25 cellular contexts compared by ENCODE assay signal in the genomic region with DNA sequence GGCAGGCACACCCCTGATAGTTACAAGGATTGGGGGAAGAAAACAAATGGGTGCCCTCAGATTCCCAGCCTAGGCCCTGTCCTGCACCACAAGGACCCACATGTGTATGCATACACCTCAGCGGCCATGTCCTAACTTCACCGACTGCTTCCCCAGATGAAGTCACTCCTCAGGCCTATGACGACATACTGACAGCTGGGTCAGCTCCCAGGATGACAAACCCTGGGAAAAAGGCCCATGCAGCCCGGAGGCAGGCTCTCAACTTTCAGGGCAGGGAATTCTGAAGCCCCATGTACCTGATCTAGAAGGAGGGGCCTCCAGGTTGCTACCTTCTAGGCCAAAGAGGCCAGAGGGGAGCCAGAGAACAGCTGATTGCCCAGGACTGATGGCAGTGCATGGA. TPM values are rescaled to one million over a fixed set of nuclear protein-coding genes. Genes with fewer than 3 reads are reported as not detected.
DNase-seq lines count a peak whose midpoint lies in the region; ATAC-seq, FAIRE-seq and TF ChIP-seq lines count a peak whose summit lies in the region.
"Had no signal": no experiment of that assay in that cellular context is flagged by ENCODE, and none has a peak within 500 bp of the region (broad histone marks: within the 10 kb centered on the region; RNA-seq: fewer than 3 reads in every experiment).

No MANE protein-coding gene starts in this region.

- in situ Hi-C loops in HepG2 (cut with HindIII; ENCODE audit: extremely low pct_ligation_motif_present, low pct_unique_long_range_greater_than_20kb) = loop anchor here (5.0 kb wide), 1 partner anchor 289 kb away; no protein-coding TSS in a partner anchor

- DNase-seq in HepG2 (ENCODE audit: low spot score) (no peak), right lobe of liver (no peak), cardiac fibroblast (ENCODE audit: low read depth in 2 of 2) (peak; percentile 17 to 21), islet precursor cell (peak; percentile 59), germinal center (ENCODE audit: low spot score) (no peak), Right ventricle myocardium superior (no peak), glutamatergic neuron (no peak)
- DNase-seq: Caco-2; CD8-positive, alpha-beta T cell; EL; GF-D8; MM.1S; NCI-H2029; NCI-H446 treated with DMSO at 0.1 percent for 48 hours; NCI-H526; SIG-M5; SK-N-SH had no signal

- TF ChIP-seq EP300 in HepG2 (IDR thresholded peaks at IDR 0.05; ENCODE audit: low read depth in 2 of 2, low read length in 2 of 2) = no peak
- no peak for TF ChIP-seq EP300 in HepG2 (CRISPR knock-in tag; IDR thresholded peaks at IDR 0.05; ENCODE audit: borderline replicate concordance)

- CTCF ChIA-PET in HepG2 (lab: Yijun Ruan, JAX; ENCODE audit: low intra/inter-chr PET ratio, low total read pairs) = no interaction called here

- no peaks in the 10 kb centered on the region for H3K79me2 ChIP-seq in HepG2 (ENCODE audit: insufficient read depth, low read length)

- WGBS in HepG2 (ENCODE audit: low lambda C conversion rate) = 60% methylated on average over 3 of the region's 4 CpGs
- WGBS in right lobe of liver (ENCODE audit: insufficient coverage, low coverage, low lambda C conversion rate, missing lambda C conversion rate) = 0% methylated on average over 1 of the region's 4 CpGs

- no peak for ATAC-seq in HepG2
- ATAC-seq in right lobe of liver = no peak
- ATAC-seq in Right ventricle myocardium superior (ENCODE audit: poor library complexity) = no peak
- no peak for ATAC-seq in GM21367 (IDR thresholded peaks at IDR 0.05; ENCODE audit: unreplicated experiment)
- ATAC-seq: CD8-positive, alpha-beta T cell had no signal

- H3K4me1 Mint-ChIP-seq in glutamatergic neuron (ENCODE audit: low read depth, unreplicated experiment) = no peaks in the 10 kb centered on the region
- H3K4me1 Mint-ChIP-seq: B cell had no signal

- TF ChIP-seq CTCF in HepG2 (CRISPR knock-in tag; IDR thresholded peaks at IDR 0.05) = no peak
- TF ChIP-seq CTCF in right lobe of liver (IDR thresholded peaks at IDR 0.05) = no peak
- no peak for TF ChIP-seq CTCF in cardiac fibroblast (IDR thresholded peaks at IDR 0.05; ENCODE audit: low read depth, low read length)
- TF ChIP-seq CTCF in glutamatergic neuron (IDR thresholded peaks at IDR 0.05; ENCODE audit: partially characterized antibody, unreplicated experiment) = no peak

- no peaks in the 10 kb centered on the region for H3K9me3 ChIP-seq in HepG2 (ENCODE audit: low read length)
- H3K9me3 ChIP-seq in right lobe of liver = no peaks in the 10 kb centered on the region
- H3K9me3 ChIP-seq: SK-N-SH had no signal

- H3K9me3 Mint-ChIP-seq in glutamatergic neuron (ENCODE audit: unreplicated experiment) = no peaks in the 10 kb centered on the region
- H3K9me3 Mint-ChIP-seq: CD8-positive, alpha-beta T cell had no signal

- H3K36me3 ChIP-seq in HepG2 (replicated peaks in 1 of 2; ENCODE audit: control insufficient read depth in 1 of 2, insufficient read depth in 2 of 2, low read length in 2 of 2) (no peaks in the 10 kb centered on the region), right lobe of liver (no peaks in the 10 kb centered on the region)

- H3K4me2 ChIP-seq in HepG2 (ENCODE audit: low read depth, low read length) = no peak overlapping the region
- H3K4me2 ChIP-seq: KMS-11, SK-N-SH had no signal

- H2AFZ ChIP-seq in HepG2 (ENCODE audit: low read length) = no peak overlapping the region

- H3K27me3 ChIP-seq in HepG2 (ENCODE audit: control insufficient read depth in 1 of 2, insufficient read depth in 2 of 2, low read length in 2 of 2) (no peaks in the 10 kb centered on the region), right lobe of liver (no peaks in the 10 kb centered on the region)

- H3K27ac Mint-ChIP-seq in glutamatergic neuron (ENCODE audit: unreplicated experiment) = no peak overlapping the region
- H3K27ac Mint-ChIP-seq: B cell; CD8-positive, alpha-beta T cell had no signal

- H3K4me1 ChIP-seq in HepG2 (ENCODE audit: insufficient read depth, low read length) (peaks cover 69% of the 10 kb centered on the region), right lobe of liver (no peaks in the 10 kb centered on the region)

- POLR2A ChIA-PET in HepG2 (lab: Yijun Ruan, JAX) = interaction anchor here (0.7 kb wide), 1 partner anchor 411 kb away, joined by 3 read pairs; a partner anchor contains a TSS

- H3K4me3 ChIP-seq in HepG2 (replicated peaks in 1 of 3; ENCODE audit: insufficient read depth in 1 of 3, low read depth in 2 of 3, low read length in 3 of 3) (no peak overlapping the region), right lobe of liver (no peak overlapping the region), cardiac fibroblast (replicated peaks in 1 of 2; ENCODE audit: low read depth in 2 of 2, low read length in 2 of 2) (no peak overlapping the region)

- intact Hi-C loops in HepG2 (cut with micrococcal nuclease; ENCODE audit: unreplicated experiment) (no loop called here), right lobe of liver (cut with DNase I) (loop anchor here (10.0 kb wide), 1 partner anchor 292 kb away; no protein-coding TSS in a partner anchor), Right ventricle myocardium superior (cut with DNase I) (no loop called here)

- H3K36me3 Mint-ChIP-seq in glutamatergic neuron (ENCODE audit: unreplicated experiment) = no peaks in the 10 kb centered on the region
- H3K36me3 Mint-ChIP-seq: CD8-positive, alpha-beta T cell had no signal

- no peak for TF ChIP-seq RAD21 in HepG2 (CRISPR knock-in tag; IDR thresholded peaks at IDR 0.05)

- no peak overlapping the region for H3K4me3 Mint-ChIP-seq in glutamatergic neuron (ENCODE audit: unreplicated experiment)
- H3K4me3 Mint-ChIP-seq: B cell; CD8-positive, alpha-beta T cell had no signal

- no peak for FAIRE-seq in HepG2 (lab: Jason Lieb, UNC)
- FAIRE-seq: GM12891, H54, HTR-8/SVneo had no signal

- no peak overlapping the region for H3K9ac ChIP-seq in HepG2 (ENCODE audit: insufficient read depth, low read depth, low read length)
- H3K9ac ChIP-seq: KMS-11, SK-N-SH had no signal

- H3K27ac ChIP-seq in HepG2 (ENCODE audit: extremely low read length, insufficient read depth, low read length) = no peak overlapping the region
- no peak overlapping the region for H3K27ac ChIP-seq in right lobe of liver
- H3K27ac ChIP-seq: 22Rv1, C4-2B, KMS-11 had no signal

- no peaks in the 10 kb centered on the region for H4K20me1 ChIP-seq in HepG2 (ENCODE audit: insufficient read depth, low read length)

- no peaks in the 10 kb centered on the region for H3K27me3 Mint-ChIP-seq in glutamatergic neuron (ENCODE audit: unreplicated experiment)
- H3K27me3 Mint-ChIP-seq: B cell had no signal

- TF ChIP-seq POLR2A in HepG2 (IDR thresholded peaks at IDR 0.05; ENCODE audit: insufficient read depth in 1 of 2, low read depth in 2 of 2, low read length in 2 of 2) (no peak), right lobe of liver (IDR thresholded peaks at IDR 0.05) (no peak)

- no TSS peak for BruUV-seq in HepG2 (replicated peaks; lab: Mats Ljungman, UMichigan)

TF ChIP-seq in HepG2, 621 proteins besides CTCF, POLR2A, EP300 and RAD21:
- peak; percentile 61; the same call in 1 of the 2 replicates for TF ChIP-seq ZBTB21 (CRISPR knock-in tag; IDR thresholded peaks at IDR 0.05)
- TF ChIP-seq CEBPB (IDR thresholded peaks at IDR 0.05; ENCODE audit: borderline replicate concordance, low read depth, low read length) = peak; percentile 79
- peak; percentile 63 for TF ChIP-seq CREB1 (IDR thresholded peaks at IDR 0.05)
- no peak for TF ChIP-seq CREB1 (CRISPR knock-in tag; IDR thresholded peaks at IDR 0.05)
- 0 out of 2 replicates have a peak, but pooled peaks have one; percentile 12 for TF ChIP-seq ATF7 (IDR thresholded peaks at IDR 0.05)
- TF ChIP-seq ATF7 (CRISPR knock-in tag; IDR thresholded peaks at IDR 0.05) = no peak
- no peak for TF ChIP-seq FOXJ3 (CRISPR knock-in tag; IDR thresholded peaks at IDR 0.05; ENCODE audit: borderline replicate concordance)
- TF ChIP-seq RARA (CRISPR knock-in tag; IDR thresholded peaks at IDR 0.05) = no peak

RNA-seq across cellular contexts. Expression of a gene that starts 11.0 kb away (rescaled TPM):
- 4.5 and 5.3 TPM in 2 replicates for total RNA-seq in HepG2 (2016; rRNA removed; fragmentation: Illumina TruSeq; extraction: Trizol)
- total RNA-seq in HepG2 (2016; cell fraction: cytosol; rRNA removed; fragmentation: Illumina TruSeq; extraction: Trizol; ENCODE audit: low read depth) = 19.1 and 24.9 TPM in 2 replicates
- 4.0 and 4.2 TPM in 2 replicates for total RNA-seq in HepG2 (2016; cell fraction: insoluble cytoplasmic fraction; rRNA removed; fragmentation: Illumina TruSeq; extraction: Trizol)
- 9.1 TPM in 2 replicates for total RNA-seq in HepG2 (2016; cell fraction: membrane; rRNA removed; fragmentation: Illumina TruSeq; extraction: Trizol)
- 7.9 and 8.6 TPM in 2 replicates for total RNA-seq in HepG2 (2016; cell fraction: nucleus; rRNA removed; fragmentation: Illumina TruSeq; extraction: Trizol)
- polyA plus RNA-seq in HepG2 (2011; rRNA removed) = 4.7 and 4.8 TPM in 2 replicates
- 3.0 and 4.7 TPM in 2 replicates for polyA plus RNA-seq in HepG2 (2011; cell fraction: cytosol; rRNA removed)
- polyA plus RNA-seq in HepG2 (2011; cell fraction: nucleus; rRNA removed) = 4.5 and 5.0 TPM in 2 replicates
- 6.4 and 7.3 TPM in 2 replicates for polyA plus RNA-seq in HepG2 (2012)
- polyA plus RNA-seq in HepG2 (2016; cell fraction: cytosol; fragmentation: Illumina TruSeq; extraction: Trizol; ENCODE audit: low read depth) = 0.14 and 0.26 TPM in 2 replicates
- polyA plus RNA-seq in HepG2 (2016; cell fraction: insoluble cytoplasmic fraction; fragmentation: Illumina TruSeq; extraction: Trizol; ENCODE audit: low read depth) = 2.9 and 3.9 TPM in 2 replicates
- polyA plus RNA-seq in HepG2 (2016; cell fraction: membrane; fragmentation: Illumina TruSeq; extraction: Trizol; ENCODE audit: low read depth) = 0.42 and 0.61 TPM in 2 replicates
- polyA plus RNA-seq in HepG2 (2016; cell fraction: nucleus; fragmentation: Illumina TruSeq; extraction: Trizol; ENCODE audit: insufficient read depth, low read depth) = 3.7 and 4.4 TPM in 2 replicates
- 10.7 and 19.7 TPM in 2 replicates for polyA minus RNA-seq in HepG2 (2011; rRNA and poly(A)+ RNA removed; ENCODE audit: low replicate concordance)
- polyA minus RNA-seq in HepG2 (2011; cell fraction: cytosol; rRNA and poly(A)+ RNA removed) = 8.7 and 9.8 TPM in 2 replicates
- 24.7 and 30.6 TPM in 2 replicates for polyA minus RNA-seq in HepG2 (2011; cell fraction: nucleus; rRNA and poly(A)+ RNA removed)
- total RNA-seq in right lobe of liver = 10 to 100 TPM in 2 of 6 experiments, 1 to 10 TPM in 4; 4.4 to 13.4 (median 8.9) TPM
- total RNA-seq in Right ventricle myocardium superior = 12.5 TPM
- 19.5 TPM for total RNA-seq in glutamatergic neuron (ENCODE audit: unreplicated experiment)

Comparison
In these comparisons a context has a peak if more than half of its experiments do, and no peak if none do; other contexts are left out.
1. intact Hi-C loops: an anchor here in right lobe of liver (10.0 kb wide); none called in HepG2 and Right ventricle myocardium superior.
2. DNase-seq: peak in cardiac fibroblast (2 of 2) and islet precursor cell (single experiment); none in HepG2 (single experiment), right lobe of liver (0 of 3), germinal center (single experiment), Right ventricle myocardium superior (single experiment) and glutamatergic neuron (single experiment).